2 cellular contexts compared by ENCODE assay signal in genomic region chr18:69138088-69138487, GRCh38.
TF ChIP-seq lines count a peak whose summit lies in the region.

No MANE protein-coding gene starts in this region.

TF ChIP-seq in SK-N-SH treated with all-trans-retinoic acid at 6 μM for 48 hours, 23 proteins besides CTCF, POLR2A, EP300 and RAD21 (continued from another document):
- no peak for TF ChIP-seq CSDC2 (CRISPR knock-in tag; IDR thresholded peaks at IDR 0.05)

TF ChIP-seq in SK-N-SH, 30 proteins besides CTCF, POLR2A, EP300 and RAD21 (continued from another document):
- no peak for TF ChIP-seq REST (IDR thresholded peaks at IDR 0.05; ENCODE audit: low read depth, low read length)
